Comparison of ENCODE assay signal across 1 cellular context in the genomic region with DNA sequence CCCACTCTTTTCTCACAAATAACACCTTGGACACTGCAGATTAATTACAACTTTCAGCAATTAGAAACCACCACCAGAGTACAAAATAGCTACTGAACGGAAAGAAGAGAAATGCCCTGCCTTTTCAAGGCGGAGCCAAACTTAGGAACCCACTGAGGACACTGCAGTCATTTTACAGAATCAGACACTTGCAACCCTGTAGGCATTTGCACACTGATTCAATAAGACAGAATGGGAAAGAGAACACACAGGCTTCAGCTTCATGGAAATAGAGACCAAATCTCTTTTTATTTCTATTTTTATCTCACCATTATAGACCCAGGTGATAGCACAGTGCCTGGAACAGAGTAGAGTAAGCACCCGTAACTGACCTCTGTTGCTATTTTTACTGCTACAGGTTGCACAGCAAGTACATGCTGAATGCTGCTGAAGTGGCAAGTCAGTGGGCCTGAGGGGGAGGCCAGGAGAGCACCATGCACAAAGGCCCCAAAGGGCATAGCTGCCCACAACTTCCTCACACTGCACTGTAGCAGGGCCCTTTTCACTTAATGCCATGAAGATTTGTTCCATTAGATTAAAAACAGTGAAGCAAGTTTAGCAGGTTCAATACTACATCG.
TF ChIP-seq lines count a peak whose summit lies in the region.

No MANE protein-coding gene starts in this region.

TF ChIP-seq in WTC11, 78 proteins besides CTCF, POLR2A, EP300 and RAD21:
- TF ChIP-seq GABPB1 (CRISPR knock-in tag; IDR thresholded peaks at IDR 0.05) (no peak), HMGA2 (CRISPR knock-in tag; IDR thresholded peaks at IDR 0.05) (no peak), FOXP1 (CRISPR knock-in tag; IDR thresholded peaks at IDR 0.05; ENCODE audit: borderline replicate concordance) (no peak), ETV6 (CRISPR knock-in tag; IDR thresholded peaks at IDR 0.05) (no peak), PRRX2 (CRISPR knock-in tag; IDR thresholded peaks at IDR 0.05) (no peak), NR1H2 (CRISPR knock-in tag; IDR thresholded peaks at IDR 0.05) (no peak), TCF7 (CRISPR knock-in tag; IDR thresholded peaks at IDR 0.05; ENCODE audit: low read depth) (no peak), OVOL2 (CRISPR knock-in tag; IDR thresholded peaks at IDR 0.05; ENCODE audit: borderline replicate concordance) (no peak), MXD4 (CRISPR knock-in tag; IDR thresholded peaks at IDR 0.05; ENCODE audit: borderline replicate concordance) (no peak), ZNF121 (CRISPR knock-in tag; IDR thresholded peaks at IDR 0.05) (no peak), MYBL2 (CRISPR knock-in tag; IDR thresholded peaks at IDR 0.05) (no peak)
- TF ChIP-seq, protein P1, sequence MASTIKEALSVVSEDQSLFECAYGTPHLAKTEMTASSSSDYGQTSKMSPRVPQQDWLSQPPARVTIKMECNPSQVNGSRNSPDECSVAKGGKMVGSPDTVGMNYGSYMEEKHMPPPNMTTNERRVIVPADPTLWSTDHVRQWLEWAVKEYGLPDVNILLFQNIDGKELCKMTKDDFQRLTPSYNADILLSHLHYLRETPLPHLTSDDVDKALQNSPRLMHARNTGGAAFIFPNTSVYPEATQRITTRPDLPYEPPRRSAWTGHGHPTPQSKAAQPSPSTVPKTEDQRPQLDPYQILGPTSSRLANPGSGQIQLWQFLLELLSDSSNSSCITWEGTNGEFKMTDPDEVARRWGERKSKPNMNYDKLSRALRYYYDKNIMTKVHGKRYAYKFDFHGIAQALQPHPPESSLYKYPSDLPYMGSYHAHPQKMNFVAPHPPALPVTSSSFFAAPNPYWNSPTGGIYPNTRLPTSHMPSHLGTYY (CRISPR knock-in tag; IDR thresholded peaks at IDR 0.05), result no peak
- TF ChIP-seq, protein P2, sequence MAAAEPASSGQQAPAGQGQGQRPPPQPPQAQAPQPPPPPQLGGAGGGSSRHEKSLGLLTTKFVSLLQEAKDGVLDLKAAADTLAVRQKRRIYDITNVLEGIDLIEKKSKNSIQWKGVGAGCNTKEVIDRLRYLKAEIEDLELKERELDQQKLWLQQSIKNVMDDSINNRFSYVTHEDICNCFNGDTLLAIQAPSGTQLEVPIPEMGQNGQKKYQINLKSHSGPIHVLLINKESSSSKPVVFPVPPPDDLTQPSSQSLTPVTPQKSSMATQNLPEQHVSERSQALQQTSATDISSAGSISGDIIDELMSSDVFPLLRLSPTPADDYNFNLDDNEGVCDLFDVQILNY (CRISPR knock-in tag; IDR thresholded peaks at IDR 0.05), result no peak
- TF ChIP-seq, protein P3, sequence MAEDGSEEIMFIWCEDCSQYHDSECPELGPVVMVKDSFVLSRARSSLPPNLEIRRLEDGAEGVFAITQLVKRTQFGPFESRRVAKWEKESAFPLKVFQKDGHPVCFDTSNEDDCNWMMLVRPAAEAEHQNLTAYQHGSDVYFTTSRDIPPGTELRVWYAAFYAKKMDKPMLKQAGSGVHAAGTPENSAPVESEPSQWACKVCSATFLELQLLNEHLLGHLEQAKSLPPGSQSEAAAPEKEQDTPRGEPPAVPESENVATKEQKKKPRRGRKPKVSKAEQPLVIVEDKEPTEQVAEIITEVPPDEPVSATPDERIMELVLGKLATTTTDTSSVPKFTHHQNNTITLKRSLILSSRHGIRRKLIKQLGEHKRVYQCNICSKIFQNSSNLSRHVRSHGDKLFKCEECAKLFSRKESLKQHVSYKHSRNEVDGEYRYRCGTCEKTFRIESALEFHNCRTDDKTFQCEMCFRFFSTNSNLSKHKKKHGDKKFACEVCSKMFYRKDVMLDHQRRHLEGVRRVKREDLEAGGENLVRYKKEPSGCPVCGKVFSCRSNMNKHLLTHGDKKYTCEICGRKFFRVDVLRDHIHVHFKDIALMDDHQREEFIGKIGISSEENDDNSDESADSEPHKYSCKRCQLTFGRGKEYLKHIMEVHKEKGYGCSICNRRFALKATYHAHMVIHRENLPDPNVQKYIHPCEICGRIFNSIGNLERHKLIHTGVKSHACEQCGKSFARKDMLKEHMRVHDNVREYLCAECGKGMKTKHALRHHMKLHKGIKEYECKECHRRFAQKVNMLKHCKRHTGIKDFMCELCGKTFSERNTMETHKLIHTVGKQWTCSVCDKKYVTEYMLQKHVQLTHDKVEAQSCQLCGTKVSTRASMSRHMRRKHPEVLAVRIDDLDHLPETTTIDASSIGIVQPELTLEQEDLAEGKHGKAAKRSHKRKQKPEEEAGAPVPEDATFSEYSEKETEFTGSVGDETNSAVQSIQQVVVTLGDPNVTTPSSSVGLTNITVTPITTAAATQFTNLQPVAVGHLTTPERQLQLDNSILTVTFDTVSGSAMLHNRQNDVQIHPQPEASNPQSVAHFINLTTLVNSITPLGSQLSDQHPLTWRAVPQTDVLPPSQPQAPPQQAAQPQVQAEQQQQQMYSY (CRISPR knock-in tag; IDR thresholded peaks at IDR 0.05), result no peak
- TF ChIP-seq, protein P4, sequence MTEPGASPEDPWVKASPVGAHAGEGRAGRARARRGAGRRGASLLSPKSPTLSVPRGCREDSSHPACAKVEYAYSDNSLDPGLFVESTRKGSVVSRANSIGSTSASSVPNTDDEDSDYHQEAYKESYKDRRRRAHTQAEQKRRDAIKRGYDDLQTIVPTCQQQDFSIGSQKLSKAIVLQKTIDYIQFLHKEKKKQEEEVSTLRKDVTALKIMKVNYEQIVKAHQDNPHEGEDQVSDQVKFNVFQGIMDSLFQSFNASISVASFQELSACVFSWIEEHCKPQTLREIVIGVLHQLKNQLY (CRISPR knock-in tag; IDR thresholded peaks at IDR 0.05), result no peak
- TF ChIP-seq, protein P5, sequence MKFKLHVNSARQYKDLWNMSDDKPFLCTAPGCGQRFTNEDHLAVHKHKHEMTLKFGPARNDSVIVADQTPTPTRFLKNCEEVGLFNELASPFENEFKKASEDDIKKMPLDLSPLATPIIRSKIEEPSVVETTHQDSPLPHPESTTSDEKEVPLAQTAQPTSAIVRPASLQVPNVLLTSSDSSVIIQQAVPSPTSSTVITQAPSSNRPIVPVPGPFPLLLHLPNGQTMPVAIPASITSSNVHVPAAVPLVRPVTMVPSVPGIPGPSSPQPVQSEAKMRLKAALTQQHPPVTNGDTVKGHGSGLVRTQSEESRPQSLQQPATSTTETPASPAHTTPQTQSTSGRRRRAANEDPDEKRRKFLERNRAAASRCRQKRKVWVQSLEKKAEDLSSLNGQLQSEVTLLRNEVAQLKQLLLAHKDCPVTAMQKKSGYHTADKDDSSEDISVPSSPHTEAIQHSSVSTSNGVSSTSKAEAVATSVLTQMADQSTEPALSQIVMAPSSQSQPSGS (CRISPR knock-in tag; IDR thresholded peaks at IDR 0.05; ENCODE audit: borderline replicate concordance, low read depth), result no peak
- TF ChIP-seq, protein P6, sequence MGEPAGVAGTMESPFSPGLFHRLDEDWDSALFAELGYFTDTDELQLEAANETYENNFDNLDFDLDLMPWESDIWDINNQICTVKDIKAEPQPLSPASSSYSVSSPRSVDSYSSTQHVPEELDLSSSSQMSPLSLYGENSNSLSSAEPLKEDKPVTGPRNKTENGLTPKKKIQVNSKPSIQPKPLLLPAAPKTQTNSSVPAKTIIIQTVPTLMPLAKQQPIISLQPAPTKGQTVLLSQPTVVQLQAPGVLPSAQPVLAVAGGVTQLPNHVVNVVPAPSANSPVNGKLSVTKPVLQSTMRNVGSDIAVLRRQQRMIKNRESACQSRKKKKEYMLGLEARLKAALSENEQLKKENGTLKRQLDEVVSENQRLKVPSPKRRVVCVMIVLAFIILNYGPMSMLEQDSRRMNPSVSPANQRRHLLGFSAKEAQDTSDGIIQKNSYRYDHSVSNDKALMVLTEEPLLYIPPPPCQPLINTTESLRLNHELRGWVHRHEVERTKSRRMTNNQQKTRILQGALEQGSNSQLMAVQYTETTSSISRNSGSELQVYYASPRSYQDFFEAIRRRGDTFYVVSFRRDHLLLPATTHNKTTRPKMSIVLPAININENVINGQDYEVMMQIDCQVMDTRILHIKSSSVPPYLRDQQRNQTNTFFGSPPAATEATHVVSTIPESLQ (CRISPR knock-in tag; IDR thresholded peaks at IDR 0.05), result no peak
- TF ChIP-seq, protein P7, sequence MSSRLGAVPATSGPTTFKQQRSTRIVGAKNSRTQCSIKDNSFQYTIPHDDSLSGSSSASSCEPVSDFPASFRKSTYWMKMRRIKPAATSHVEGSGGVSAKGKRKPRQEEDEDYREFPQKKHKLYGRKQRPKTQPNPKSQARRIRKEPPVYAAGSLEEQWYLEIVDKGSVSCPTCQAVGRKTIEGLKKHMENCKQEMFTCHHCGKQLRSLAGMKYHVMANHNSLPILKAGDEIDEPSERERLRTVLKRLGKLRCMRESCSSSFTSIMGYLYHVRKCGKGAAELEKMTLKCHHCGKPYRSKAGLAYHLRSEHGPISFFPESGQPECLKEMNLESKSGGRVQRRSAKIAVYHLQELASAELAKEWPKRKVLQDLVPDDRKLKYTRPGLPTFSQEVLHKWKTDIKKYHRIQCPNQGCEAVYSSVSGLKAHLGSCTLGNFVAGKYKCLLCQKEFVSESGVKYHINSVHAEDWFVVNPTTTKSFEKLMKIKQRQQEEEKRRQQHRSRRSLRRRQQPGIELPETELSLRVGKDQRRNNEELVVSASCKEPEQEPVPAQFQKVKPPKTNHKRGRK (CRISPR knock-in tag; IDR thresholded peaks at IDR 0.05; ENCODE audit: borderline replicate concordance), result no peak
- TF ChIP-seq, protein P8, sequence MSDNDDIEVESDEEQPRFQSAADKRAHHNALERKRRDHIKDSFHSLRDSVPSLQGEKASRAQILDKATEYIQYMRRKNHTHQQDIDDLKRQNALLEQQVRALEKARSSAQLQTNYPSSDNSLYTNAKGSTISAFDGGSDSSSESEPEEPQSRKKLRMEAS (CRISPR knock-in tag; IDR thresholded peaks at IDR 0.05), result no peak
TF ChIP-seq in WTC11: peak in this region for 0.
